In genomic region chr16:2505695-2506094, GRCh38 we compare ENCODE assay signal across 22 cellular contexts. TPM values are rescaled to one million over a fixed set of nuclear protein-coding genes. Genes with fewer than 3 reads are reported as not detected.
"Had no signal": no experiment of that assay in that cellular context is flagged by ENCODE, and none has a peak within 500 bp of the region (broad histone marks: within the 10 kb centered on the region; RNA-seq: fewer than 3 reads in every experiment).

No MANE protein-coding gene starts in this region.

- H3K36me3 Mint-ChIP-seq: memory B cell, neural progenitor cell had no signal

- H3K79me2 ChIP-seq: hepatocyte had no signal

- H3K27ac Mint-ChIP-seq: activated CD4-positive, alpha-beta memory T cell treated with anti-CD3 and anti-CD28 coated beads, Interleukin-2, amount 10 ng/mL, durations not matched to agents 7 days and 5 days; activated naive CD8-positive, alpha-beta T cell treated with anti-CD3 and anti-CD28 coated beads, Interleukin-2, amount 50 U/mL, for 24 hours; activated T-cell treated with anti-CD3 and anti-CD28 coated beads, Interleukin-2, amount 50 U/mL, for 72 hours; memory B cell; neural progenitor cell; T-helper 1 cell treated with Interleukin-12 subunit alpha and Interleukin-12 subunit beta and Interleukin-4 antibody, amounts not matched to agents 30 μg/mL and 1 μg/mL, for 36 hours had no signal

- H3K9ac ChIP-seq: neural progenitor cell had no signal

- H3K9me3 ChIP-seq: upper lobe of left lung had no signal

- H3K4me3 Mint-ChIP-seq: activated CD4-positive, alpha-beta memory T cell treated with anti-CD3 and anti-CD28 coated beads, Interleukin-2, amount 10 ng/mL, durations not matched to agents 7 days and 5 days; activated naive CD8-positive, alpha-beta T cell treated with anti-CD3 and anti-CD28 coated beads, Interleukin-2, amount 50 U/mL, for 24 hours; activated T-cell treated with anti-CD3 and anti-CD28 coated beads, Interleukin-2, amount 50 U/mL, for 72 hours; memory B cell; neural progenitor cell; T-helper 1 cell treated with Interleukin-12 subunit alpha and Interleukin-12 subunit beta and Interleukin-4 antibody, amounts not matched to agents 30 μg/mL and 1 μg/mL, for 36 hours had no signal

- H3K9me3 Mint-ChIP-seq: activated CD4-positive, alpha-beta memory T cell treated with anti-CD3 and anti-CD28 coated beads, Interleukin-2, amount 10 ng/mL, durations not matched to agents 7 days and 5 days; activated naive CD8-positive, alpha-beta T cell treated with anti-CD3 and anti-CD28 coated beads, Interleukin-2, amount 50 U/mL, for 24 hours; activated T-cell treated with anti-CD3 and anti-CD28 coated beads, Interleukin-2, amount 50 U/mL, for 72 hours; memory B cell; neural progenitor cell; T-helper 1 cell treated with Interleukin-12 subunit alpha and Interleukin-12 subunit beta and Interleukin-4 antibody, amounts not matched to agents 30 μg/mL and 1 μg/mL, for 36 hours had no signal

- ATAC-seq: activated naive CD8-positive, alpha-beta T cell treated with anti-CD3 and anti-CD28 coated beads, Interleukin-2, amount 50 U/mL, for 24 hours; activated T-cell treated with anti-CD3 and anti-CD28 coated beads, Interleukin-2, amount 50 U/mL, for 72 hours; foreskin keratinocyte; stimulated activated naive CD8-positive, alpha-beta T cell treated with anti-CD3 and anti-CD28 coated beads, Interleukin-15, Interleukin-2, amounts not matched to agents 100 U/mL and 50 U/mL, for 24 hours had no signal

- H3K27me3 Mint-ChIP-seq: activated CD4-positive, alpha-beta memory T cell treated with anti-CD3 and anti-CD28 coated beads, Interleukin-2, amount 10 ng/mL, durations not matched to agents 7 days and 5 days; activated naive CD8-positive, alpha-beta T cell treated with anti-CD3 and anti-CD28 coated beads, Interleukin-2, amount 50 U/mL, for 24 hours; memory B cell had no signal

- H2AFZ ChIP-seq: hepatocyte, neural progenitor cell had no signal

- H3K4me2 ChIP-seq: hepatocyte, neural progenitor cell had no signal

- DNase-seq: activated CD4-positive, alpha-beta memory T cell treated with anti-CD3 and anti-CD28 coated beads, Interleukin-2, amount 10 ng/mL, durations not matched to agents 7 days and 5 days; activated CD4-positive, alpha-beta T cell treated with anti-CD3 and anti-CD28 coated beads for 48 hours; activated gamma-delta T cell; activated naive CD4-positive, alpha-beta T cell treated with anti-CD3 and anti-CD28 coated beads, Interleukin-2, amount 50 U/mL, for 16 hours; activated naive CD8-positive, alpha-beta T cell treated with anti-CD3 and anti-CD28 coated beads, Interleukin-2, amount 50 U/mL, for 24 hours; activated T-cell treated with anti-CD3 and anti-CD28 coated beads, Interleukin-2, amount 50 U/mL, for 72 hours; dermis blood vessel endothelial cell; effector memory CD4-positive, alpha-beta T cell; foreskin keratinocyte; retina; stimulated activated CD4-positive, alpha-beta T cell treated with anti-CD3 and anti-CD28 coated beads, Interleukin-4, amount 100 ng/mL, for 24 hours; stimulated activated naive CD8-positive, alpha-beta T cell treated with anti-CD3 and anti-CD28 coated beads, Interleukin-15, Interleukin-2, amounts not matched to agents 100 U/mL and 50 U/mL, for 24 hours had no signal

- H3K27ac ChIP-seq: foreskin keratinocyte, hepatocyte, neural progenitor cell, upper lobe of left lung had no signal

- H3K36me3 ChIP-seq: neural progenitor cell had no signal

- H3K4me3 ChIP-seq: hepatocyte, neural progenitor cell, upper lobe of left lung had no signal

- H3K4me1 Mint-ChIP-seq: activated CD4-positive, alpha-beta memory T cell treated with anti-CD3 and anti-CD28 coated beads, Interleukin-2, amount 10 ng/mL, durations not matched to agents 7 days and 5 days had no signal

- H3K4me1 ChIP-seq: foreskin keratinocyte had no signal

- H3K27me3 ChIP-seq: foreskin keratinocyte, hepatocyte, neural progenitor cell, upper lobe of left lung had no signal

RNA-seq across cellular contexts. Expression of gene CEMP1, which starts 25.5 kb away (rescaled TPM):
- total RNA-seq: cardiac septum, dermis blood vessel endothelial cell, foreskin keratinocyte, glomerular endothelial cell, hepatocyte, omental fat pad, posterior vena cava, subcutaneous adipose tissue had no signal
- polyA plus RNA-seq: foreskin keratinocyte had no signal
